Comparison of ENCODE assay signal across 11 cellular contexts in genomic region chr21:26877015-26877414, GRCh38. TPM values are rescaled to one million over a fixed set of nuclear protein-coding genes. Genes with fewer than 3 reads are reported as not detected.
"Had no signal": no experiment of that assay in that cellular context is flagged by ENCODE, and none has a peak within 500 bp of the region (broad histone marks: within the 10 kb centered on the region; RNA-seq: fewer than 3 reads in every experiment).

No MANE protein-coding gene starts in this region.

- H3K4me1 Mint-ChIP-seq: activated CD4-positive, alpha-beta T cell treated with anti-CD3 and anti-CD28 coated beads, Interleukin-2, amount 10 ng/mL, durations not matched to agents 7 days and 5 days; activated naive CD8-positive, alpha-beta T cell treated with anti-CD3 and anti-CD28 coated beads, Interleukin-2, amount 50 U/mL, for 24 hours; neural progenitor cell had no signal

- H3K36me3 Mint-ChIP-seq: neural progenitor cell had no signal

- DNase-seq: activated CD4-positive, alpha-beta T cell treated with anti-CD3 and anti-CD28 coated beads, Interleukin-2, amount 10 ng/mL, durations not matched to agents 7 days and 5 days; activated CD4-positive, CD25-positive, alpha-beta regulatory T cell; activated naive CD4-positive, alpha-beta T cell treated with anti-CD3 and anti-CD28 coated beads for 36 hours; activated naive CD8-positive, alpha-beta T cell treated with anti-CD3 and anti-CD28 coated beads, Interleukin-2, amount 50 U/mL, for 24 hours; ovary; spleen; upper lobe of right lung had no signal

- H3K4me3 Mint-ChIP-seq: activated CD4-positive, alpha-beta T cell treated with anti-CD3 and anti-CD28 coated beads, Interleukin-2, amount 10 ng/mL, durations not matched to agents 7 days and 5 days; activated naive CD4-positive, alpha-beta T cell treated with anti-CD3 and anti-CD28 coated beads for 36 hours; activated naive CD8-positive, alpha-beta T cell treated with anti-CD3 and anti-CD28 coated beads, Interleukin-2, amount 50 U/mL, for 24 hours; neural progenitor cell; T-helper 2 cell treated with Interferon-gamma antibody and Interleukin-4, amounts not matched to agents 5 μg/mL and 100 μg/mL, for 36 hours had no signal

- ATAC-seq: activated naive CD8-positive, alpha-beta T cell treated with anti-CD3 and anti-CD28 coated beads, Interleukin-2, amount 50 U/mL, for 24 hours; sciatic nerve; upper lobe of right lung had no signal

- H3K27me3 Mint-ChIP-seq: activated CD4-positive, alpha-beta T cell treated with anti-CD3 and anti-CD28 coated beads, Interleukin-2, amount 10 ng/mL, durations not matched to agents 7 days and 5 days; activated naive CD8-positive, alpha-beta T cell treated with anti-CD3 and anti-CD28 coated beads, Interleukin-2, amount 50 U/mL, for 24 hours had no signal

- H3K9me3 Mint-ChIP-seq: activated CD4-positive, alpha-beta T cell treated with anti-CD3 and anti-CD28 coated beads, Interleukin-2, amount 10 ng/mL, durations not matched to agents 7 days and 5 days; activated naive CD8-positive, alpha-beta T cell treated with anti-CD3 and anti-CD28 coated beads, Interleukin-2, amount 50 U/mL, for 24 hours; activated T-helper 2 cell treated with anti-CD3 and anti-CD28 coated beads, Interferon-gamma antibody, Interleukin-2, Interleukin-4, amounts not matched to agents 10 μg/mL and 5 μg/mL and 100 μg/mL, durations not matched to agents 14 hours and 24 hours and 36 hours; neural progenitor cell; T-helper 2 cell treated with Interferon-gamma antibody and Interleukin-4, amounts not matched to agents 5 μg/mL and 100 μg/mL, for 36 hours had no signal

- H3K27ac Mint-ChIP-seq: activated CD4-positive, alpha-beta T cell treated with anti-CD3 and anti-CD28 coated beads, Interleukin-2, amount 10 ng/mL, durations not matched to agents 7 days and 5 days; activated naive CD4-positive, alpha-beta T cell treated with anti-CD3 and anti-CD28 coated beads for 36 hours; activated naive CD8-positive, alpha-beta T cell treated with anti-CD3 and anti-CD28 coated beads, Interleukin-2, amount 50 U/mL, for 24 hours; activated T-helper 2 cell treated with anti-CD3 and anti-CD28 coated beads, Interferon-gamma antibody, Interleukin-2, Interleukin-4, amounts not matched to agents 10 μg/mL and 5 μg/mL and 100 μg/mL, durations not matched to agents 14 hours and 24 hours and 36 hours; neural progenitor cell; T-helper 2 cell treated with Interferon-gamma antibody and Interleukin-4, amounts not matched to agents 5 μg/mL and 100 μg/mL, for 36 hours had no signal

RNA-seq across cellular contexts. Expression of gene ADAMTS1, which starts 31.8 kb away (rescaled TPM):
- total RNA-seq: activated naive CD4-positive, alpha-beta T cell treated with anti-CD3 and anti-CD28 coated beads for 36 hours had no signal
